ENCODE assay signal across 24 cellular contexts in genomic region chr3:12363397-12364195, GRCh38.
A peak's percentile ranks its signal among the peaks of the same experiment; 100 is the strongest.
DNase-seq lines count a peak whose midpoint lies in the region; ATAC-seq and TF ChIP-seq lines count a peak whose summit lies in the region.
"Had no signal": no experiment of that assay in that cellular context is flagged by ENCODE, and none has a peak within 500 bp of the region (broad histone marks: within the 10 kb centered on the region; RNA-seq: fewer than 3 reads in every experiment).

No MANE protein-coding gene starts in this region.

- peaks cover 9% of the 10 kb centered on the region; the same call in 1 of the 2 replicates for H3K9me3 ChIP-seq in Loucy (ENCODE audit: insufficient read depth, low read depth, low read length)
- H3K9me3 ChIP-seq in left lung, result no peaks in the 10 kb centered on the region
- H3K9me3 ChIP-seq in upper lobe of right lung, result no peaks in the 10 kb centered on the region
- H3K9me3 ChIP-seq: SJSA1 had no signal

- H3K36me3 ChIP-seq in Loucy (ENCODE audit: insufficient read depth, low read length) (no peaks in the 10 kb centered on the region), left lung (no peaks in the 10 kb centered on the region), upper lobe of right lung (no peaks in the 10 kb centered on the region)
- H3K36me3 ChIP-seq: heart left ventricle, SJSA1 had no signal

- peaks cover 8% of the 10 kb centered on the region for H3K9me3 Mint-ChIP-seq in activated naive CD8-positive, alpha-beta T cell treated with anti-CD3 and anti-CD28 coated beads, Interleukin-2, amount 50 U/mL, for 24 hours

- TF ChIP-seq CTCF in Loucy (conservative IDR thresholded peaks at IDR 0.05; ENCODE audit: low read length), result no peak
- TF ChIP-seq CTCF in left lung (IDR thresholded peaks at IDR 0.05), result no peak
- TF ChIP-seq CTCF in upper lobe of right lung (IDR thresholded peaks at IDR 0.05), result no peak

- intact Hi-C loops in left lung (cut with DNase I), result no loop called here
- intact Hi-C loops in upper lobe of right lung (cut with DNase I), result no loop called here

- H3K4me1 ChIP-seq in Loucy (ENCODE audit: insufficient read depth, low read length, poor library complexity, severe bottlenecking), result peaks cover 21% of the 10 kb centered on the region
- peaks cover 0 to 7% of the 10 kb centered on the region in 2 donors for H3K4me1 ChIP-seq in left lung
- H3K4me1 ChIP-seq in upper lobe of right lung, result peaks cover 4% of the 10 kb centered on the region
- H3K4me1 ChIP-seq: SJSA1 had no signal

- peak overlapping the region; percentile 57 for H3K4me2 ChIP-seq in Loucy (ENCODE audit: low read depth, low read length, poor library complexity, severe bottlenecking)
- H3K4me2 ChIP-seq: GM23338 had no signal

- peaks cover 9% of the 10 kb centered on the region for H3K4me1 Mint-ChIP-seq in activated naive CD8-positive, alpha-beta T cell treated with anti-CD3 and anti-CD28 coated beads, Interleukin-2, amount 50 U/mL, for 24 hours
- H3K4me1 Mint-ChIP-seq: GM23338 had no signal

- no peaks in the 10 kb centered on the region for H3K9me2 ChIP-seq in Loucy (replicated peaks; ENCODE audit: low read depth, low read length)

- peak; percentile 40 for ATAC-seq in activated naive CD8-positive, alpha-beta T cell treated with anti-CD3 and anti-CD28 coated beads, Interleukin-2, amount 50 U/mL, for 24 hours
- peak; percentile 51 for ATAC-seq in left lung
- peak; percentile 29 for ATAC-seq in upper lobe of right lung
- ATAC-seq in GM21619 (IDR thresholded peaks at IDR 0.05; ENCODE audit: unreplicated experiment), result no peak
- ATAC-seq: GM23338; heart left ventricle; K562; left cardiac atrium; stimulated activated naive B cell treated with anti-CD40 and anti-IgM and Interleukin-4, amounts not matched to agents 10 μg/mL and 1 μg/mL and 100 μg/mL, for 72 hours had no signal

- no peaks in the 10 kb centered on the region for H3K27me3 ChIP-seq in Loucy (ENCODE audit: insufficient read depth, low read length, poor library complexity, severe bottlenecking)
- no peaks in the 10 kb centered on the region for H3K27me3 ChIP-seq in left lung
- H3K27me3 ChIP-seq in upper lobe of right lung, result no peaks in the 10 kb centered on the region
- H3K27me3 ChIP-seq: heart left ventricle, SJSA1 had no signal

- H3K27ac Mint-ChIP-seq in activated naive CD8-positive, alpha-beta T cell treated with anti-CD3 and anti-CD28 coated beads, Interleukin-2, amount 50 U/mL, for 24 hours, result no peak overlapping the region
- H3K27ac Mint-ChIP-seq: CD4-positive, CD25-positive, alpha-beta regulatory T cell; GM23338; stimulated activated naive B cell treated with anti-CD40 and anti-IgM and Interleukin-4, amounts not matched to agents 10 μg/mL and 1 μg/mL and 100 μg/mL, for 72 hours had no signal

- DNase-seq in activated naive CD8-positive, alpha-beta T cell treated with anti-CD3 and anti-CD28 coated beads, Interleukin-2, amount 50 U/mL, for 24 hours, result no peak
- DNase-seq in left lung (no peak), upper lobe of right lung (no peak), AG20443 (ENCODE audit: low spot score) (no peak), foreskin melanocyte (no peak)
- DNase-seq: activated CD4-positive, CD25-positive, alpha-beta regulatory T cell treated with anti-CD3 and anti-CD28 coated beads, Interleukin-2, amount 50 U/mL, for 72 hours; activated gamma-delta T cell; amniotic stem cell; CD4-positive, CD25-positive, alpha-beta regulatory T cell; heart left ventricle; left cardiac atrium; NCI-H1436; NCI-H2107; NCI-H510A; retina; stimulated activated CD4-positive, alpha-beta T cell treated with anti-CD3 and anti-CD28 coated beads, Interleukin-4, amount 100 ng/mL, for 24 hours; stimulated activated naive B cell treated with anti-CD40 and anti-IgM and Interleukin-4, amounts not matched to agents 10 μg/mL and 1 μg/mL and 100 μg/mL, for 72 hours; T-helper 1 cell had no signal

- no peaks in the 10 kb centered on the region for H3K27me3 Mint-ChIP-seq in activated naive CD8-positive, alpha-beta T cell treated with anti-CD3 and anti-CD28 coated beads, Interleukin-2, amount 50 U/mL, for 24 hours
- H3K27me3 Mint-ChIP-seq: CD4-positive, CD25-positive, alpha-beta regulatory T cell had no signal

- H3K79me2 ChIP-seq in Loucy (ENCODE audit: insufficient read depth, low read length), result no peaks in the 10 kb centered on the region

- H3K4me3 Mint-ChIP-seq in activated naive CD8-positive, alpha-beta T cell treated with anti-CD3 and anti-CD28 coated beads, Interleukin-2, amount 50 U/mL, for 24 hours, result no peak overlapping the region
- H3K4me3 Mint-ChIP-seq: CD4-positive, CD25-positive, alpha-beta regulatory T cell; GM23338; stimulated activated naive B cell treated with anti-CD40 and anti-IgM and Interleukin-4, amounts not matched to agents 10 μg/mL and 1 μg/mL and 100 μg/mL, for 72 hours had no signal

- H3K36me3 Mint-ChIP-seq in activated naive CD8-positive, alpha-beta T cell treated with anti-CD3 and anti-CD28 coated beads, Interleukin-2, amount 50 U/mL, for 24 hours (ENCODE audit: low read depth), result no peaks in the 10 kb centered on the region
- H3K36me3 Mint-ChIP-seq: CD4-positive, CD25-positive, alpha-beta regulatory T cell; stimulated activated naive B cell treated with anti-CD40 and anti-IgM and Interleukin-4, amounts not matched to agents 10 μg/mL and 1 μg/mL and 100 μg/mL, for 72 hours had no signal

- H3K9ac ChIP-seq in Loucy (ENCODE audit: low read depth, low read length, poor library complexity, severe bottlenecking), result peak overlapping the region; percentile 17

- H3F3A ChIP-seq in Loucy (ENCODE audit: low read depth), result peaks cover 4% of the 10 kb centered on the region; the same call in 1 of the 2 replicates

- H3K4me3 ChIP-seq in Loucy (ENCODE audit: low read length, poor library complexity, severe bottlenecking), result peak overlapping the region; percentile 22
- H3K4me3 ChIP-seq in left lung, result no peak overlapping the region
- H3K4me3 ChIP-seq in upper lobe of right lung, result no peak overlapping the region
- H3K4me3 ChIP-seq: GM23338, heart left ventricle, K562, SJSA1 had no signal

- H4K20me1 ChIP-seq in Loucy (ENCODE audit: insufficient read depth, low read length, poor library complexity, severe bottlenecking), result no peaks in the 10 kb centered on the region

- peak overlapping the region; percentile 13; the same call in 1 of the 2 replicates for H2AFZ ChIP-seq in Loucy (ENCODE audit: low read length)
- H2AFZ ChIP-seq: GM23338 had no signal

- H3K27ac ChIP-seq in left lung, result no peak overlapping the region
- H3K27ac ChIP-seq in upper lobe of right lung, result no peak overlapping the region
- H3K27ac ChIP-seq: epithelial cell of prostate, heart left ventricle, SJSA1 had no signal
